7 cellular contexts compared by ENCODE assay signal in the genomic region with DNA sequence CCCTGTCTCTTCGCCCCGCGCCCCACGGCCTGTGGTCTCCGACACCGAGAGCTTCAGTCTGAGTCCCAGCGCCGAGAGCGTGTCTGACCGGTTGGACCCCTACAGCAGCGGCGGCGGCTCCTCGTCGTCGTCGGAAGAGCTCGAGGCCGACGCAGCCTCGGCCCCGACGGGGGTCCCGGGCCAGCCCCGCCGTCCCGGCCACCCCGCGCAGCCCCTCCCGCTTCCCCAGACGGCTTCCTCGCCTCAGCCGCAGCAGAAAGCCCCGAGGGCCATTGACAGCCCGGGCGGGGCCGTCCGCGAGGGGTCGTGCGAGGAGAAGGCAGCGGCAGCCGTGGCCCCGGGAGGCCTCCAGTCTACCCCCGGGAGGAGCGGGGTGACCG. TPM values are rescaled to one million over a fixed set of nuclear protein-coding genes. Genes with fewer than 3 reads are reported as not detected.
DNase-seq lines count a peak whose midpoint lies in the region; ATAC-seq, FAIRE-seq and TF ChIP-seq lines count a peak whose summit lies in the region.

No MANE protein-coding gene starts in this region.

- no peak for TF ChIP-seq POLR2A in GM12891 (IDR thresholded peaks at IDR 0.05; ENCODE audit: low read depth, low read length)

- no peak for TF ChIP-seq CTCF in cardiac fibroblast (IDR thresholded peaks at IDR 0.05; ENCODE audit: low read depth, low read length)

- ATAC-seq in HG03103 (IDR thresholded peaks at IDR 0.05; ENCODE audit: low read depth, unreplicated experiment) (peak; percentile 1), GM19035 (IDR thresholded peaks at IDR 0.05; ENCODE audit: unreplicated experiment) (no peak)

- no peak for FAIRE-seq in GM12891 (lab: Jason Lieb, UNC)

- H3K4me3 ChIP-seq in cardiac fibroblast (replicated peaks in 1 of 2; ENCODE audit: low read depth in 2 of 2, low read length in 2 of 2) = peak overlapping the region; percentile 55 to 80

- DNase-seq in GM12891 (ENCODE audit: insufficient read length, low spot score) = peak; percentile 48
- DNase-seq in T follicular helper cell (ENCODE audit: low read depth) = peak; percentile 34
- peak in 1 of 2 donors; percentile 24 for DNase-seq in cardiac fibroblast (ENCODE audit: low read depth in 2 of 2)
- peak; percentile 82 for DNase-seq in islet precursor cell
- peak; percentile 31 for DNase-seq in stimulated activated CD4-positive, alpha-beta T cell treated with anti-CD3 and anti-CD28 coated beads, Interleukin-1b, Interleukin-23, amount 100 ng/mL, for 48 hours

TF ChIP-seq in GM12891, 5 proteins besides CTCF, POLR2A, EP300 and RAD21:
- TF ChIP-seq SPI1 (IDR thresholded peaks at IDR 0.05; ENCODE audit: low read depth, low read length) (no peak), PAX5 (IDR thresholded peaks at IDR 0.05; ENCODE audit: insufficient read depth, low read length, severe bottlenecking) (no peak), POU2F2 (IDR thresholded peaks at IDR 0.05; ENCODE audit: low read depth, low read length) (no peak), TAF1 (IDR thresholded peaks at IDR 0.05; ENCODE audit: low read depth, low read length) (no peak), POLR2AphosphoS5 (IDR thresholded peaks at IDR 0.05; ENCODE audit: low read depth, low read length) (no peak)

RNA-seq across cellular contexts. Expression of a gene that starts 1.3 kb away (rescaled TPM):
- 4.2 TPM for polyA plus RNA-seq in GM12891 (2012; ENCODE audit: low read depth, missing spikeins)
